ENCODE assay signal across 9 cellular contexts in genomic region chr2:232551776-232552175, GRCh38. TPM values are rescaled to one million over a fixed set of nuclear protein-coding genes. Genes with fewer than 3 reads are reported as not detected.
DNase-seq lines count a peak whose midpoint lies in the region; ATAC-seq and TF ChIP-seq lines count a peak whose summit lies in the region.
"Had no signal": no experiment of that assay in that cellular context is flagged by ENCODE, and none has a peak within 500 bp of the region (broad histone marks: within the 10 kb centered on the region; RNA-seq: fewer than 3 reads in every experiment).

No MANE protein-coding gene starts in this region.

- H3K9me3 ChIP-seq in mononuclear cell (ENCODE audit: low read depth, low read length): no peaks in the 10 kb centered on the region

- DNase-seq in HL-60 (ENCODE audit: low read depth in 1 of 2, low spot score in 1 of 2): no peak
- DNase-seq in brain microvascular endothelial cell: no peak
- no peak for DNase-seq in NCI-H526 (lab: John Stamatoyannopoulos, UW)
- DNase-seq in GOT3 (lab: John Stamatoyannopoulos, UW): no peak
- no peak for DNase-seq in NCI-H510A (lab: John Stamatoyannopoulos, UW)

- no peak for TF ChIP-seq CTCF in 22Rv1 (IDR thresholded peaks at IDR 0.05)
- no peak for TF ChIP-seq CTCF in HL-60 (IDR thresholded peaks at IDR 0.05; ENCODE audit: insufficient read depth, low read length)
- no peak for TF ChIP-seq CTCF in brain microvascular endothelial cell (IDR thresholded peaks at IDR 0.05; ENCODE audit: low read depth, low read length, missing control alignments)

- H3K27me3 ChIP-seq in HL-60 (ENCODE audit: insufficient read depth, poor library complexity, severe bottlenecking): no peaks in the 10 kb centered on the region
- H3K27me3 ChIP-seq in brain microvascular endothelial cell (replicated peaks): no peaks in the 10 kb centered on the region
- no peaks in the 10 kb centered on the region for H3K27me3 ChIP-seq in mononuclear cell (ENCODE audit: insufficient read depth, low read length)

- in situ Hi-C loops in brain microvascular endothelial cell (cut with HindIII; ENCODE audit: low pct_ligation_motif_present, low sequenced_read_pairs): no loop called here

- ATAC-seq in GM18858 (IDR thresholded peaks at IDR 0.05; ENCODE audit: unreplicated experiment): no peak

- H3K4me1 ChIP-seq in mononuclear cell (ENCODE audit: insufficient read depth, low read length): peaks cover 50% of the 10 kb centered on the region

- H3K4me3 ChIP-seq in HL-60 (replicated peaks; ENCODE audit: insufficient read depth, low read length): peak overlapping the region; percentile 77
- peak overlapping the region; percentile 88 for H3K4me3 ChIP-seq in brain microvascular endothelial cell (ENCODE audit: low read depth, low read length)
- H3K4me3 ChIP-seq in mononuclear cell (ENCODE audit: low read length): peak overlapping the region; percentile 85

- H3K36me3 ChIP-seq in brain microvascular endothelial cell (replicated peaks): no peaks in the 10 kb centered on the region

- H3K27ac ChIP-seq in 22Rv1 (peak overlapping the region; percentile 94; the same call in 1 of the 2 replicates), HL-60 (replicated peaks) (no peak overlapping the region), brain microvascular endothelial cell (no peak overlapping the region)

RNA-seq across cellular contexts. Expression of gene EIF4E2, which starts 1.3 kb away (rescaled TPM):
- 50.1 TPM for total RNA-seq in mononuclear cell

RNA-seq across cellular contexts. Expression of gene TIGD1, which starts 1.4 kb away (rescaled TPM):
- total RNA-seq in mononuclear cell: 23.7 TPM

RNA-seq across cellular contexts. Expression of gene CHRNG, which starts 12.3 kb away (rescaled TPM):
- total RNA-seq in mononuclear cell: not detected
- total RNA-seq: SK-MEL-5 had no signal

RNA-seq across cellular contexts. Expression of gene CHRND, which starts 25.8 kb away (rescaled TPM):
- total RNA-seq in mononuclear cell: not detected

RNA-seq across cellular contexts. Expression of gene PRSS56, which starts 31.6 kb away (rescaled TPM):
- total RNA-seq in mononuclear cell: not detected
- total RNA-seq: SK-MEL-5 had no signal
